ENCODE assay signal across 11 cellular contexts in genomic region chr7:129989466-129989865, GRCh38. TPM values are rescaled to one million over a fixed set of nuclear protein-coding genes. Genes with fewer than 3 reads are reported as not detected.
A peak's percentile ranks its signal among the peaks of the same experiment; 100 is the strongest.
DNase-seq lines count a peak whose midpoint lies in the region; ATAC-seq and TF ChIP-seq lines count a peak whose summit lies in the region.
"Had no signal": no experiment of that assay in that cellular context is flagged by ENCODE, and none has a peak within 500 bp of the region (broad histone marks: within the 10 kb centered on the region; RNA-seq: fewer than 3 reads in every experiment).

No MANE protein-coding gene starts in this region.

- H3K27ac ChIP-seq in breast epithelium, result no peak overlapping the region
- H3K27ac ChIP-seq: suprapubic skin had no signal

- H3K9me3 ChIP-seq in breast epithelium (no peaks in the 10 kb centered on the region), HAP-1 (no peaks in the 10 kb centered on the region)
- H3K9me3 ChIP-seq: suprapubic skin had no signal

- BruUV-seq in MCF 10A (replicated peaks; lab: Mats Ljungman, UMichigan), result no TSS peak

- DNase-seq in MCF 10A (ENCODE audit: unreplicated experiment), result peak; percentile 15
- DNase-seq in breast epithelium (ENCODE audit: low spot score in 2 of 2), result no peak
- DNase-seq in activated CD8-positive, alpha-beta memory T cell treated with anti-CD3 and anti-CD28 coated beads, Interleukin-2, amount 50 U/mL, for 24 hours (ENCODE audit: extremely low read depth), result peak; percentile 26
- DNase-seq in glomerular visceral epithelial cell (ENCODE audit: extremely low spot score), result peak; percentile 34
- peak; percentile 56 to 75 for DNase-seq in stimulated activated naive CD8-positive, alpha-beta T cell treated with anti-CD3 and anti-CD28 coated beads, Interleukin-15, amount 100 ng/mL, for 72 hours
- no peak for DNase-seq in HAP-1 (ENCODE audit: low spot score in 2 of 2)
- no peak for DNase-seq in HK-2 (ENCODE audit: unreplicated experiment)
- DNase-seq: left colon, NCI-H2081 treated with DMSO at 0.1 percent for 48 hours had no signal

- no peaks in the 10 kb centered on the region for H3K9me3 Mint-ChIP-seq in MCF 10A (ENCODE audit: unreplicated experiment)
- H3K9me3 Mint-ChIP-seq in stimulated activated naive CD8-positive, alpha-beta T cell treated with anti-CD3 and anti-CD28 coated beads, Interleukin-15, amount 100 ng/mL, for 72 hours, result no peaks in the 10 kb centered on the region

- H3K4me3 ChIP-seq in breast epithelium (no peak overlapping the region), HAP-1 (no peak overlapping the region)
- H3K4me3 ChIP-seq: suprapubic skin had no signal

- no peak overlapping the region for H3K27ac Mint-ChIP-seq in MCF 10A (ENCODE audit: low read depth, unreplicated experiment)
- H3K27ac Mint-ChIP-seq in stimulated activated naive CD8-positive, alpha-beta T cell treated with anti-CD3 and anti-CD28 coated beads, Interleukin-15, amount 100 ng/mL, for 72 hours, result peak overlapping the region in 1 of 2 donors; percentile 63

- POLR2A ChIA-PET in MCF 10A (lab: Yijun Ruan, JAX), result interaction anchor here (0.6 kb wide), 1 partner anchor 37 kb away, joined by 3 read pairs; no protein-coding TSS in a partner anchor

- H3K4me1 ChIP-seq in breast epithelium (no peaks in the 10 kb centered on the region), HAP-1 (no peaks in the 10 kb centered on the region)
- H3K4me1 ChIP-seq: suprapubic skin had no signal

- TF ChIP-seq CTCF in MCF 10A (IDR thresholded peaks at IDR 0.05; ENCODE audit: unreplicated experiment) (no peak), breast epithelium (IDR thresholded peaks at IDR 0.05) (no peak)

- intact Hi-C loops in MCF 10A (cut with micrococcal nuclease) (no loop called here), breast epithelium (cut with DNase I; ENCODE audit: low total_unique reads) (no loop called here)

- in situ Hi-C loops in HAP-1 (cut with MboI; ENCODE audit: low sequenced_read_pairs), result no loop called here

- H3K36me3 ChIP-seq in breast epithelium (no peaks in the 10 kb centered on the region), HAP-1 (replicated peaks) (no peaks in the 10 kb centered on the region)
- H3K36me3 ChIP-seq: suprapubic skin had no signal

- CTCF ChIA-PET in MCF 10A (lab: Yijun Ruan, JAX), result no interaction called here

- TF ChIP-seq POLR2A in breast epithelium (IDR thresholded peaks at IDR 0.05), result no peak

- no peaks in the 10 kb centered on the region for H3K27me3 Mint-ChIP-seq in MCF 10A (ENCODE audit: insufficient read depth, unreplicated experiment)
- H3K27me3 Mint-ChIP-seq in stimulated activated naive CD8-positive, alpha-beta T cell treated with anti-CD3 and anti-CD28 coated beads, Interleukin-15, amount 100 ng/mL, for 72 hours, result no peaks in the 10 kb centered on the region

- no peak overlapping the region for H3K4me3 Mint-ChIP-seq in MCF 10A (ENCODE audit: unreplicated experiment)
- H3K4me3 Mint-ChIP-seq in stimulated activated naive CD8-positive, alpha-beta T cell treated with anti-CD3 and anti-CD28 coated beads, Interleukin-15, amount 100 ng/mL, for 72 hours, result no peak overlapping the region

- no peaks in the 10 kb centered on the region for H3K36me3 Mint-ChIP-seq in MCF 10A (ENCODE audit: insufficient read depth, unreplicated experiment)

- ATAC-seq in stimulated activated naive CD8-positive, alpha-beta T cell treated with anti-CD3 and anti-CD28 coated beads, Interleukin-15, amount 100 ng/mL, for 72 hours, result peak; percentile 99
- no peak for ATAC-seq in HG02642 (IDR thresholded peaks at IDR 0.05; ENCODE audit: poor library complexity, unreplicated experiment)
- ATAC-seq: left colon had no signal

- H3K27me3 ChIP-seq in breast epithelium (no peaks in the 10 kb centered on the region), HAP-1 (ENCODE audit: low read depth) (no peaks in the 10 kb centered on the region)
- H3K27me3 ChIP-seq: suprapubic skin had no signal

- H3K4me1 Mint-ChIP-seq in MCF 10A (ENCODE audit: insufficient read depth, unreplicated experiment), result no peaks in the 10 kb centered on the region
- H3K4me1 Mint-ChIP-seq in stimulated activated naive CD8-positive, alpha-beta T cell treated with anti-CD3 and anti-CD28 coated beads, Interleukin-15, amount 100 ng/mL, for 72 hours, result peaks cover 9% of the 10 kb centered on the region

RNA-seq across cellular contexts. Expression of gene UBE2H, which starts 36.7 kb away (rescaled TPM):
- total RNA-seq in MCF 10A (2022), result 128 and 130 TPM in 2 replicates
- total RNA-seq in breast epithelium, result 100 to 1,000 TPM in 2 of 3 donors, 10 to 100 TPM in 1; 81.8 to 124 (median 114) TPM

Comparison
In these comparisons a context has a peak if more than half of its experiments do, and no peak if none do; other contexts are left out.
1. DNase-seq: peak in MCF 10A (single experiment), activated CD8-positive, alpha-beta memory T cell treated with anti-CD3 and anti-CD28 coated beads, Interleukin-2, amount 50 U/mL, for 24 hours (single experiment), glomerular visceral epithelial cell (single experiment) and stimulated activated naive CD8-positive, alpha-beta T cell treated with anti-CD3 and anti-CD28 coated beads, Interleukin-15, amount 100 ng/mL, for 72 hours (2 of 2); none in breast epithelium (0 of 2), HAP-1 (0 of 2) and HK-2 (single experiment).